16 cellular contexts compared by ENCODE assay signal in the genomic region with DNA sequence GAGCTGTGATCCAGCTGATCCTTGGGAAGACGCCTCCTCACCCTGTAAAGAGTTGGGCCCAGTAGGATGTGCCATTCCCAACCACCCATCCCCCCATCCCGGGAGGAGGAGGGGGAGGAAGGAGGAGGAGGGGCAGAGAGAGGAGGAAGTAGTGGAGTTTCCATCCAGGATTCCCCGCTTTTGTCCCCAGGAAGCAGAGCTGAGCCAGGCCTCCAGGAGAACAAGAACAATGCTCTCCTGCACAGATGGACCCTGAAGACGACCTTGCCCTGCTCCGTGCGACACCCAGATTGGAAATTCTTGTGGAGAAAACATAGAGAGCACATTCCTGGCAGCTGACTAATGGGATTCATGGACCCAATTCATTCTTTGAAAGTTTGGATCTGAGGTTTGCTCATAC.
DNase-seq lines count a peak whose midpoint lies in the region; ATAC-seq and TF ChIP-seq lines count a peak whose summit lies in the region.
"Had no signal": no experiment of that assay in that cellular context is flagged by ENCODE, and none has a peak within 500 bp of the region (broad histone marks: within the 10 kb centered on the region; RNA-seq: fewer than 3 reads in every experiment).

No MANE protein-coding gene starts in this region.

- H3K27me3 ChIP-seq in NT2/D1 (ENCODE audit: insufficient read depth, insufficient read length) (no peaks in the 10 kb centered on the region), mesendoderm (ENCODE audit: insufficient read depth, low read length, poor library complexity) (no peaks in the 10 kb centered on the region)
- H3K27me3 ChIP-seq: Peyer's patch had no signal

- TF ChIP-seq CTCF in choroid plexus epithelial cell (conservative IDR thresholded peaks at IDR 0.05; ENCODE audit: low read depth, low read length), result no peak

- POLR2A ChIA-PET in activated CD4-positive, alpha-beta memory T cell treated with anti-CD3 and anti-CD28 coated beads, Interleukin-2, amount 10 ng/mL, durations not matched to agents 7 days and 5 days (lab: Charles Lee), result no interaction called here

- H3K4me3 Mint-ChIP-seq in activated CD4-positive, alpha-beta memory T cell treated with anti-CD3 and anti-CD28 coated beads, Interleukin-2, amount 10 ng/mL, durations not matched to agents 7 days and 5 days, result no peak overlapping the region
- H3K4me3 Mint-ChIP-seq: T-helper 17 cell had no signal

- DNase-seq in ELF-1 (ENCODE audit: low read depth, low spot score) (peak; percentile 26), NT2/D1 (ENCODE audit: low read depth, low spot score) (peak; percentile 59), choroid plexus epithelial cell (ENCODE audit: low read depth) (peak; percentile 41), mesendoderm (peak; percentile 77), ureter (ENCODE audit: low spot score) (no peak)
- no peak for DNase-seq in activated CD4-positive, alpha-beta memory T cell treated with anti-CD3 and anti-CD28 coated beads, Interleukin-2, amount 10 ng/mL, durations not matched to agents 7 days and 5 days
- DNase-seq: DND-41, KG1, left colon, NCI-H187, NCI-H526 treated with DMSO at 0.1 percent for 48 hours, Peyer's patch, T-helper 17 cell, trophoblast cell had no signal

- no peaks in the 10 kb centered on the region for H3K36me3 Mint-ChIP-seq in activated CD4-positive, alpha-beta memory T cell treated with anti-CD3 and anti-CD28 coated beads, Interleukin-2, amount 10 ng/mL, durations not matched to agents 7 days and 5 days (ENCODE audit: low read depth)

- no peak overlapping the region for H3K4me3 ChIP-seq in NT2/D1 (ENCODE audit: insufficient read length, low read depth)
- H3K4me3 ChIP-seq in choroid plexus epithelial cell (ENCODE audit: low read depth, low read length), result no peak overlapping the region
- no peak overlapping the region for H3K4me3 ChIP-seq in mesendoderm (ENCODE audit: low read length)
- H3K4me3 ChIP-seq: Peyer's patch had no signal

- H3K27me3 Mint-ChIP-seq in activated CD4-positive, alpha-beta memory T cell treated with anti-CD3 and anti-CD28 coated beads, Interleukin-2, amount 10 ng/mL, durations not matched to agents 7 days and 5 days, result peaks cover 33% of the 10 kb centered on the region

- H3K9me3 ChIP-seq in NT2/D1 (ENCODE audit: insufficient read depth, low read length), result no peaks in the 10 kb centered on the region
- H3K9me3 ChIP-seq: Peyer's patch had no signal

- H3K4me1 ChIP-seq in NT2/D1 (ENCODE audit: insufficient read depth, insufficient read length) (peaks cover 7% of the 10 kb centered on the region), mesendoderm (ENCODE audit: control insufficient read depth, low read depth, low read length) (peaks cover 5% of the 10 kb centered on the region)
- H3K4me1 ChIP-seq: Peyer's patch had no signal

- no peaks in the 10 kb centered on the region for H3K36me3 ChIP-seq in NT2/D1 (ENCODE audit: insufficient read depth, insufficient read length, low read length)
- H3K36me3 ChIP-seq in mesendoderm (ENCODE audit: control insufficient read depth, insufficient read depth, low read length), result no peaks in the 10 kb centered on the region
- H3K36me3 ChIP-seq: Peyer's patch had no signal

- no peaks in the 10 kb centered on the region for H3K79me2 ChIP-seq in mesendoderm (ENCODE audit: control insufficient read depth, insufficient read depth, low read length)

- peak overlapping the region; percentile 59 for H3K56ac ChIP-seq in mesendoderm (ENCODE audit: low read length)

- H4K8ac ChIP-seq in mesendoderm (ENCODE audit: low read depth, low read length), result no peak overlapping the region

- no peak overlapping the region for H3K27ac ChIP-seq in mesendoderm (ENCODE audit: low read depth, low read length)
- H3K27ac ChIP-seq: Peyer's patch had no signal

- no peak overlapping the region for H2BK120ac ChIP-seq in mesendoderm (ENCODE audit: low read depth, low read length)

- H3K9ac ChIP-seq in NT2/D1 (ENCODE audit: insufficient read length, low read depth) (peak overlapping the region; percentile 36), mesendoderm (ENCODE audit: low read length) (no peak overlapping the region)

- ATAC-seq in HG03565 (IDR thresholded peaks at IDR 0.05; ENCODE audit: unreplicated experiment) (no peak), HG03159 (IDR thresholded peaks at IDR 0.05; ENCODE audit: unreplicated experiment) (no peak)
- ATAC-seq: left colon, T-helper 17 cell had no signal

- peaks cover 4% of the 10 kb centered on the region for H3K4me1 Mint-ChIP-seq in activated CD4-positive, alpha-beta memory T cell treated with anti-CD3 and anti-CD28 coated beads, Interleukin-2, amount 10 ng/mL, durations not matched to agents 7 days and 5 days

- H2AK5ac ChIP-seq in mesendoderm (ENCODE audit: low read length), result no peak overlapping the region

- no peak overlapping the region for H3K4ac ChIP-seq in mesendoderm (ENCODE audit: low read depth, low read length)

- WGBS in mesendoderm (ENCODE audit: extremely low coverage, insufficient coverage, low lambda C conversion rate), result no CpG with 5 or more reads among the region's 6 CpGs

- H3K4me2 ChIP-seq in mesendoderm (ENCODE audit: low read length), result no peak overlapping the region

- no peak overlapping the region for H3K18ac ChIP-seq in mesendoderm (ENCODE audit: low read length)

- H2BK5ac ChIP-seq in mesendoderm (ENCODE audit: low read length), result no peak overlapping the region

- no peak overlapping the region for H3K23ac ChIP-seq in mesendoderm (ENCODE audit: low read length)

- no peak overlapping the region for H4K5ac ChIP-seq in mesendoderm (ENCODE audit: low read length)

- H3K9me3 Mint-ChIP-seq in activated CD4-positive, alpha-beta memory T cell treated with anti-CD3 and anti-CD28 coated beads, Interleukin-2, amount 10 ng/mL, durations not matched to agents 7 days and 5 days, result no peaks in the 10 kb centered on the region

- CTCF ChIA-PET in activated CD4-positive, alpha-beta memory T cell treated with anti-CD3 and anti-CD28 coated beads, Interleukin-2, amount 10 ng/mL, durations not matched to agents 7 days and 5 days (lab: Charles Lee), result interaction anchor here (0.9 kb wide), 1 partner anchor 177 kb away, joined by 3 read pairs; no protein-coding TSS in a partner anchor

- no peaks in the 10 kb centered on the region for H3K79me1 ChIP-seq in mesendoderm (ENCODE audit: low read length)

- H2BK15ac ChIP-seq in mesendoderm (replicated peaks; ENCODE audit: low read depth), result no peak overlapping the region

- H3K27ac Mint-ChIP-seq in activated CD4-positive, alpha-beta memory T cell treated with anti-CD3 and anti-CD28 coated beads, Interleukin-2, amount 10 ng/mL, durations not matched to agents 7 days and 5 days, result no peak overlapping the region

Comparison
In these comparisons a context has a peak if more than half of its experiments do, and no peak if none do; other contexts are left out.
1. DNase-seq: peak in ELF-1 (single experiment), NT2/D1 (single experiment), choroid plexus epithelial cell (single experiment) and mesendoderm (single experiment); none in activated CD4-positive, alpha-beta memory T cell treated with anti-CD3 and anti-CD28 coated beads, Interleukin-2, amount 10 ng/mL, durations not matched to agents 7 days and 5 days (single experiment) and ureter (single experiment).